In genomic region chr7:70238171-70238575, GRCh38 we compare ENCODE assay signal across 12 cellular contexts.
DNase-seq lines count a peak whose midpoint lies in the region; ATAC-seq, FAIRE-seq and TF ChIP-seq lines count a peak whose summit lies in the region.
"Had no signal": no experiment of that assay in that cellular context is flagged by ENCODE, and none has a peak within 500 bp of the region (broad histone marks: within the 10 kb centered on the region; RNA-seq: fewer than 3 reads in every experiment).

No MANE protein-coding gene starts in this region.

- ATAC-seq in HG02852 (IDR thresholded peaks at IDR 0.05; ENCODE audit: unreplicated experiment), result peak; percentile 100
- ATAC-seq in stimulated activated effector memory CD8-positive, alpha-beta T cell treated with anti-CD3 and anti-CD28 coated beads, Interleukin-12 subunit alpha, Interleukin-12 subunit beta, amount 100 ng/mL, for 72 hours, result peak; percentile 57
- ATAC-seq: activated T-cell treated with anti-CD3 and anti-CD28 coated beads, Interleukin-2, amount 50 U/mL, for 4 hours had no signal

- peaks cover 9% of the 10 kb centered on the region for H3K4me1 Mint-ChIP-seq in stimulated activated effector memory CD8-positive, alpha-beta T cell treated with anti-CD3 and anti-CD28 coated beads, Interleukin-12 subunit alpha, Interleukin-12 subunit beta, amount 100 ng/mL, for 72 hours

- H3K27ac Mint-ChIP-seq in stimulated activated effector memory CD8-positive, alpha-beta T cell treated with anti-CD3 and anti-CD28 coated beads, Interleukin-12 subunit alpha, Interleukin-12 subunit beta, amount 100 ng/mL, for 72 hours, result no peak overlapping the region

- H3K36me3 Mint-ChIP-seq in stimulated activated effector memory CD8-positive, alpha-beta T cell treated with anti-CD3 and anti-CD28 coated beads, Interleukin-12 subunit alpha, Interleukin-12 subunit beta, amount 100 ng/mL, for 72 hours, result no peaks in the 10 kb centered on the region

- DNase-seq in NCI-H1694 (lab: John Stamatoyannopoulos, UW) (peak; percentile 58), NCI-H1694 treated with DMSO at 0.1 percent for 48 hours (lab: John Stamatoyannopoulos, UW) (no peak), NCI-H69 (lab: John Stamatoyannopoulos, UW) (peak; percentile 41), superior temporal gyrus (ENCODE audit: extremely low spot score) (no peak), H54 (ENCODE audit: insufficient read length, low spot score) (no peak), NCI-H187 treated with DMSO at 0.1 percent for 48 hours (lab: John Stamatoyannopoulos, UW) (no peak)
- DNase-seq in stimulated activated effector memory CD8-positive, alpha-beta T cell treated with anti-CD3 and anti-CD28 coated beads, Interleukin-12 subunit alpha, Interleukin-12 subunit beta, amount 100 ng/mL, for 72 hours (ENCODE audit: low spot score in 2 of 2), result no peak
- DNase-seq: activated T-cell treated with anti-CD3 and anti-CD28 coated beads, Interleukin-2, amount 50 U/mL, for 4 hours; OCI-M1 had no signal

- no peaks in the 10 kb centered on the region for H3K9me3 Mint-ChIP-seq in stimulated activated effector memory CD8-positive, alpha-beta T cell treated with anti-CD3 and anti-CD28 coated beads, Interleukin-12 subunit alpha, Interleukin-12 subunit beta, amount 100 ng/mL, for 72 hours
- H3K9me3 Mint-ChIP-seq: activated T-cell treated with anti-CD3 and anti-CD28 coated beads, Interleukin-2, amount 50 U/mL, for 4 hours had no signal

- H3K4me3 Mint-ChIP-seq in stimulated activated effector memory CD8-positive, alpha-beta T cell treated with anti-CD3 and anti-CD28 coated beads, Interleukin-12 subunit alpha, Interleukin-12 subunit beta, amount 100 ng/mL, for 72 hours, result no peak overlapping the region
- H3K4me3 Mint-ChIP-seq: activated T-cell treated with anti-CD3 and anti-CD28 coated beads, Interleukin-2, amount 50 U/mL, for 4 hours had no signal

- no peak for TF ChIP-seq POLR2A in H54 (IDR thresholded peaks at IDR 0.05; ENCODE audit: low read depth, low read length)

- no peak for FAIRE-seq in H54 (lab: Jason Lieb, UNC)
- FAIRE-seq: A204.1, H1 had no signal

Comparison
In these comparisons a context has a peak if more than half of its experiments do, and no peak if none do; other contexts are left out.
1. DNase-seq: peak in NCI-H1694 (single experiment) and NCI-H69 (single experiment); none in NCI-H1694 treated with DMSO at 0.1 percent for 48 hours (single experiment), stimulated activated effector memory CD8-positive, alpha-beta T cell treated with anti-CD3 and anti-CD28 coated beads, Interleukin-12 subunit alpha, Interleukin-12 subunit beta, amount 100 ng/mL, for 72 hours (0 of 2), superior temporal gyrus (single experiment), H54 (single experiment) and NCI-H187 treated with DMSO at 0.1 percent for 48 hours (single experiment).